22 cellular contexts compared by ENCODE assay signal in genomic region chr4:122932763-122933162, GRCh38.
"Had no signal": no experiment of that assay in that cellular context is flagged by ENCODE, and none has a peak within 500 bp of the region (broad histone marks: within the 10 kb centered on the region; RNA-seq: fewer than 3 reads in every experiment).

No MANE protein-coding gene starts in this region.

- H3K9ac ChIP-seq: KMS-11, SK-N-SH had no signal

- H3K9me3 ChIP-seq: SK-N-SH had no signal

- ATAC-seq: Panc1, PC-3 had no signal

- H3K27ac ChIP-seq: HL-60, KMS-11, RWPE1 had no signal

- DNase-seq: Kasumi-1; MM.1S; NCI-H1092 treated with DMSO at 0.1 percent for 48 hours; NCI-H1436; NCI-H187; NCI-H2029; NCI-H2081 treated with DMSO at 0.1 percent for 48 hours; NCI-H2171; NCI-H226; NCI-H446; NCI-H510A; NCI-H524 treated with DMSO at 0.1 percent for 48 hours; NCI-H69; NCI-H774; NK-92 treated with Interleukin-12 subunit alpha and Interleukin-12 subunit beta, amount 100 ng/mL, for 24 hours; PC-3; SHP77; SK-N-SH had no signal

- H3K4me2 ChIP-seq: KMS-11, SK-N-SH had no signal
